Comparison of ENCODE assay signal across 21 cellular contexts in genomic region chr7:4834601-4835397, GRCh38. TPM values are rescaled to one million over a fixed set of nuclear protein-coding genes. Genes with fewer than 3 reads are reported as not detected.
"Had no signal": no experiment of that assay in that cellular context is flagged by ENCODE, and none has a peak within 500 bp of the region (broad histone marks: within the 10 kb centered on the region; RNA-seq: fewer than 3 reads in every experiment).

No MANE protein-coding gene starts in this region.

- H3K27ac ChIP-seq: epithelial cell of prostate, left ventricle myocardium inferior, psoas muscle, thoracic aorta, vagina had no signal

- H3K27me3 ChIP-seq: pancreas, vagina had no signal

- H3K4me3 ChIP-seq: left ventricle myocardium inferior, psoas muscle, thoracic aorta, vagina had no signal

- DNase-seq: activated B cell treated with CpG ODN at 0.5 μM for 24 hours; activated CD4-positive, alpha-beta T cell treated with anti-CD3 and anti-CD28 coated beads, Interleukin-2, amount 50 U/mL, for 1 hour; activated CD8-positive, alpha-beta T cell treated with anti-CD3 and anti-CD28 coated beads for 36 hours; activated naive CD4-positive, alpha-beta T cell treated with anti-CD3 and anti-CD28 coated beads for 36 hours; activated T-cell treated with anti-CD3 and anti-CD28 coated beads, Interleukin-2, amount 50 U/mL, for 4 hours; amygdala; central memory CD4-positive, alpha-beta T cell; left ventricle myocardium inferior; mammary epithelial cell; midbrain; naive thymus-derived CD4-positive, alpha-beta T cell; nucleus accumbens; stimulated activated naive CD4-positive, alpha-beta T cell treated with Interleukin-2 at 50 U/mL for 16 hours; T-cell had no signal

- ATAC-seq: activated CD8-positive, alpha-beta T cell treated with anti-CD3 and anti-CD28 coated beads for 36 hours; activated T-cell treated with anti-CD3 and anti-CD28 coated beads, Interleukin-2, amount 50 U/mL, for 4 hours; naive thymus-derived CD4-positive, alpha-beta T cell; psoas muscle; T-cell had no signal

- H3K9me3 Mint-ChIP-seq: activated B cell treated with CpG ODN at 0.5 μM for 24 hours; activated CD8-positive, alpha-beta T cell treated with anti-CD3 and anti-CD28 coated beads for 36 hours; activated naive CD4-positive, alpha-beta T cell treated with anti-CD3 and anti-CD28 coated beads for 36 hours; activated T-cell treated with anti-CD3 and anti-CD28 coated beads, Interleukin-2, amount 50 U/mL, for 4 hours; dendritic cell treated with granulocyte-macrophage colony-stimulating factor and Interleukin-4, amounts not matched to agents 40 ng/mL and 50 ng/mL, for 4 days; T-cell; T-helper 2 cell treated with Interferon-gamma antibody and Interleukin-4, amounts not matched to agents 5 μg/mL and 100 μg/mL, for 36 hours had no signal

- H3K27ac Mint-ChIP-seq: activated B cell treated with CpG ODN at 0.5 μM for 24 hours; activated CD8-positive, alpha-beta T cell treated with anti-CD3 and anti-CD28 coated beads for 36 hours; activated naive CD4-positive, alpha-beta T cell treated with anti-CD3 and anti-CD28 coated beads for 36 hours; dendritic cell treated with granulocyte-macrophage colony-stimulating factor and Interleukin-4, amounts not matched to agents 40 ng/mL and 50 ng/mL, for 4 days; naive thymus-derived CD4-positive, alpha-beta T cell; T-cell; T-helper 2 cell treated with Interferon-gamma antibody and Interleukin-4, amounts not matched to agents 5 μg/mL and 100 μg/mL, for 36 hours had no signal

- H3K4me3 Mint-ChIP-seq: activated B cell treated with CpG ODN at 0.5 μM for 24 hours; activated CD8-positive, alpha-beta T cell treated with anti-CD3 and anti-CD28 coated beads for 36 hours; activated naive CD4-positive, alpha-beta T cell treated with anti-CD3 and anti-CD28 coated beads for 36 hours; activated T-cell treated with anti-CD3 and anti-CD28 coated beads, Interleukin-2, amount 50 U/mL, for 4 hours; dendritic cell treated with granulocyte-macrophage colony-stimulating factor and Interleukin-4, amounts not matched to agents 40 ng/mL and 50 ng/mL, for 4 days; naive thymus-derived CD4-positive, alpha-beta T cell; T-cell; T-helper 2 cell treated with Interferon-gamma antibody and Interleukin-4, amounts not matched to agents 5 μg/mL and 100 μg/mL, for 36 hours had no signal

- H3K4me1 ChIP-seq: pancreas, psoas muscle, vagina had no signal

- H3K9me3 ChIP-seq: left ventricle myocardium inferior, pancreas, psoas muscle, thoracic aorta, vagina had no signal

- H3K36me3 ChIP-seq: pancreas, thoracic aorta, vagina had no signal

- H3K27me3 Mint-ChIP-seq: activated B cell treated with CpG ODN at 0.5 μM for 24 hours; activated CD8-positive, alpha-beta T cell treated with anti-CD3 and anti-CD28 coated beads for 36 hours; naive thymus-derived CD4-positive, alpha-beta T cell; T-cell had no signal

RNA-seq across cellular contexts. Expression of gene PAPOLB, which starts 27.0 kb away (rescaled TPM):
- total RNA-seq: activated CD8-positive, alpha-beta T cell treated with anti-CD3 and anti-CD28 coated beads for 36 hours; activated naive CD4-positive, alpha-beta T cell treated with anti-CD3 and anti-CD28 coated beads for 36 hours; naive thymus-derived CD4-positive, alpha-beta T cell; T-cell; vagina had no signal
- polyA plus RNA-seq: mammary epithelial cell; naive thymus-derived CD4-positive, alpha-beta T cell; pancreas had no signal

RNA-seq across cellular contexts. Expression of gene RADIL, which starts 48.7 kb away (rescaled TPM):
- total RNA-seq: activated B cell treated with CpG ODN at 0.5 μM for 24 hours had no signal
